12 cellular contexts compared by ENCODE assay signal in genomic region chr12:52391618-52392002, GRCh38. TPM values are rescaled to one million over a fixed set of nuclear protein-coding genes. Genes with fewer than 3 reads are reported as not detected.
DNase-seq lines count a peak whose midpoint lies in the region; ATAC-seq and TF ChIP-seq lines count a peak whose summit lies in the region.
"Had no signal": no experiment of that assay in that cellular context is flagged by ENCODE, and none has a peak within 500 bp of the region (broad histone marks: within the 10 kb centered on the region; RNA-seq: fewer than 3 reads in every experiment).

No MANE protein-coding gene starts in this region.

- H3K4me1 ChIP-seq in NT2/D1 (ENCODE audit: insufficient read depth, insufficient read length) (peaks cover 10% of the 10 kb centered on the region), spleen (peaks cover 0 to 11% (median 0%) of the 10 kb centered on the region in 6 donors)

- intact Hi-C loops in Right ventricle myocardium superior (cut with DNase I) (no loop called here), spleen (cut with DNase I; ENCODE audit: low total_unique reads) (no loop called here)
- intact Hi-C loops in activated CD4-positive, alpha-beta memory T cell treated with anti-CD3 and anti-CD28 coated beads for 36 hours (cut with micrococcal nuclease), result no loop called here

- H3K4me3 Mint-ChIP-seq in activated CD4-positive, alpha-beta memory T cell treated with anti-CD3 and anti-CD28 coated beads for 36 hours, result no peak overlapping the region

- H3K27ac Mint-ChIP-seq in activated CD4-positive, alpha-beta memory T cell treated with anti-CD3 and anti-CD28 coated beads for 36 hours, result no peak overlapping the region
- H3K27ac Mint-ChIP-seq: activated T-helper 2 cell treated with anti-CD3 and anti-CD28 coated beads, Interferon-gamma antibody, Interleukin-2, Interleukin-4, amounts not matched to agents 10 μg/mL and 5 μg/mL and 100 μg/mL, durations not matched to agents 14 hours and 24 hours and 36 hours had no signal

- no peaks in the 10 kb centered on the region for H3K36me3 Mint-ChIP-seq in activated CD4-positive, alpha-beta memory T cell treated with anti-CD3 and anti-CD28 coated beads for 36 hours

- TF ChIP-seq CTCF in spleen (IDR thresholded peaks at IDR 0.05 in 8 of 11, conservative IDR thresholded peaks at IDR 0.05 in 3 of 11), result no peak

- DNase-seq in HS-27A (ENCODE audit: low read depth) (peak; percentile 26), NT2/D1 (ENCODE audit: low read depth, low spot score) (no peak), Right ventricle myocardium superior (peak; percentile 82), spleen (peak; percentile 63), GF-D8 (lab: John Stamatoyannopoulos, UW) (no peak), NK-92 (lab: John Stamatoyannopoulos, UW; ENCODE audit: unreplicated experiment) (no peak), retina (no peak)
- no peak for DNase-seq in activated CD4-positive, alpha-beta memory T cell treated with anti-CD3 and anti-CD28 coated beads for 36 hours
- DNase-seq: T-helper 1 cell had no signal

- H3K4me3 ChIP-seq in NT2/D1 (ENCODE audit: insufficient read length, low read depth) (no peak overlapping the region), spleen (no peak overlapping the region)

- peak overlapping the region; percentile 5 for H3K9ac ChIP-seq in NT2/D1 (ENCODE audit: insufficient read length, low read depth)

- H3K9me3 ChIP-seq in NT2/D1 (ENCODE audit: insufficient read depth, low read length), result no peaks in the 10 kb centered on the region
- no peaks in the 10 kb centered on the region for H3K9me3 ChIP-seq in spleen

- no peaks in the 10 kb centered on the region for H3K27me3 ChIP-seq in NT2/D1 (ENCODE audit: insufficient read depth, insufficient read length)
- peaks cover 0 to 37% (median 0%) of the 10 kb centered on the region in 7 donors for H3K27me3 ChIP-seq in spleen (replicated peaks in 1 of 7)

- POLR2A ChIA-PET in activated CD4-positive, alpha-beta memory T cell treated with anti-CD3 and anti-CD28 coated beads for 36 hours (lab: Charles Lee), result interaction anchor here (1.1 kb wide), 1 partner anchor 10 kb away, joined by 5 read pairs; no protein-coding TSS in a partner anchor

- 26 to 64% (median 50%) methylated on average over 4 of the region's 4 CpGs for WGBS in spleen, 5 donors

- H3K27me3 Mint-ChIP-seq in activated CD4-positive, alpha-beta memory T cell treated with anti-CD3 and anti-CD28 coated beads for 36 hours, result peaks cover 7% of the 10 kb centered on the region

- no peaks in the 10 kb centered on the region for H3K9me3 Mint-ChIP-seq in activated CD4-positive, alpha-beta memory T cell treated with anti-CD3 and anti-CD28 coated beads for 36 hours
- H3K9me3 Mint-ChIP-seq: activated T-helper 2 cell treated with anti-CD3 and anti-CD28 coated beads, Interferon-gamma antibody, Interleukin-2, Interleukin-4, amounts not matched to agents 10 μg/mL and 5 μg/mL and 100 μg/mL, durations not matched to agents 14 hours and 24 hours and 36 hours had no signal

- no peaks in the 10 kb centered on the region for H3K4me1 Mint-ChIP-seq in activated CD4-positive, alpha-beta memory T cell treated with anti-CD3 and anti-CD28 coated beads for 36 hours (ENCODE audit: low read depth)

- TF ChIP-seq POLR2A in spleen (IDR thresholded peaks at IDR 0.05), result no peak

- ATAC-seq in Right ventricle myocardium superior (ENCODE audit: poor library complexity), result peak; percentile 93

- peak overlapping the region in 3 of 8 donors; percentile 23 to 26 (median 23) for H3K27ac ChIP-seq in spleen

- H3K36me3 ChIP-seq in NT2/D1 (ENCODE audit: insufficient read depth, insufficient read length, low read length), result no peaks in the 10 kb centered on the region
- no peaks in the 10 kb centered on the region for H3K36me3 ChIP-seq in spleen

- CTCF ChIA-PET in activated CD4-positive, alpha-beta memory T cell treated with anti-CD3 and anti-CD28 coated beads for 36 hours (lab: Charles Lee), result interaction anchor here (0.8 to 1.0 kb wide), 2 partner anchors 487 to 488 kb away, joined by 3 read pairs; no protein-coding TSS in a partner anchor

RNA-seq across cellular contexts. Expression of gene KRT84, which starts 6.2 kb away (rescaled TPM):
- total RNA-seq in Right ventricle myocardium superior, result not detected
- under 1 TPM in 1 of 7 donors, not detected in 6; 0.52 TPM for total RNA-seq in spleen
- polyA plus RNA-seq in spleen, result not detected
- not detected for total RNA-seq in activated CD4-positive, alpha-beta memory T cell treated with anti-CD3 and anti-CD28 coated beads for 36 hours
- total RNA-seq: activated T-helper 2 cell treated with anti-CD3 and anti-CD28 coated beads, Interferon-gamma antibody, Interleukin-2, Interleukin-4, amounts not matched to agents 10 μg/mL and 5 μg/mL and 100 μg/mL, durations not matched to agents 14 hours and 24 hours and 36 hours; fibroblast of villous mesenchyme had no signal
- polyA plus RNA-seq: neural cell had no signal

RNA-seq across cellular contexts. Expression of gene KRT82, which starts 14.5 kb away (rescaled TPM):
- total RNA-seq in Right ventricle myocardium superior, result not detected
- not detected for total RNA-seq in spleen
- polyA plus RNA-seq in spleen, result under 1 TPM in 1 of 3 donors, not detected in 2; 0.04 TPM
- total RNA-seq in activated CD4-positive, alpha-beta memory T cell treated with anti-CD3 and anti-CD28 coated beads for 36 hours, result not detected
- total RNA-seq: activated T-helper 2 cell treated with anti-CD3 and anti-CD28 coated beads, Interferon-gamma antibody, Interleukin-2, Interleukin-4, amounts not matched to agents 10 μg/mL and 5 μg/mL and 100 μg/mL, durations not matched to agents 14 hours and 24 hours and 36 hours; fibroblast of villous mesenchyme had no signal
- polyA plus RNA-seq: neural cell had no signal

RNA-seq across cellular contexts. Expression of gene KRT85, which starts 24.3 kb away (rescaled TPM):
- total RNA-seq in Right ventricle myocardium superior (not detected), spleen (under 1 TPM in 1 of 7 donors, not detected in 6; 0.52 TPM)
- not detected for polyA plus RNA-seq in spleen
- total RNA-seq in activated CD4-positive, alpha-beta memory T cell treated with anti-CD3 and anti-CD28 coated beads for 36 hours, result not detected
- total RNA-seq: activated T-helper 2 cell treated with anti-CD3 and anti-CD28 coated beads, Interferon-gamma antibody, Interleukin-2, Interleukin-4, amounts not matched to agents 10 μg/mL and 5 μg/mL and 100 μg/mL, durations not matched to agents 14 hours and 24 hours and 36 hours; fibroblast of villous mesenchyme had no signal
- polyA plus RNA-seq: neural cell had no signal

RNA-seq across cellular contexts. Expression of gene KRT75, which starts 42.6 kb away (rescaled TPM):
- total RNA-seq in Right ventricle myocardium superior, result not detected
- total RNA-seq in spleen, result not detected
- polyA plus RNA-seq in spleen, result not detected
- not detected for total RNA-seq in activated CD4-positive, alpha-beta memory T cell treated with anti-CD3 and anti-CD28 coated beads for 36 hours
- total RNA-seq: activated T-helper 2 cell treated with anti-CD3 and anti-CD28 coated beads, Interferon-gamma antibody, Interleukin-2, Interleukin-4, amounts not matched to agents 10 μg/mL and 5 μg/mL and 100 μg/mL, durations not matched to agents 14 hours and 24 hours and 36 hours; fibroblast of villous mesenchyme had no signal
- polyA plus RNA-seq: neural cell had no signal

Comparison
In these comparisons a context has a peak if more than half of its experiments do, and no peak if none do; other contexts are left out.
1. DNase-seq: peak in HS-27A (single experiment), Right ventricle myocardium superior (single experiment) and spleen (single experiment); none in NT2/D1 (single experiment), GF-D8 (single experiment), NK-92 (single experiment), activated CD4-positive, alpha-beta memory T cell treated with anti-CD3 and anti-CD28 coated beads for 36 hours (single experiment) and retina (single experiment).